In genomic region chr5:97541864-97542263, GRCh38 we compare ENCODE assay signal across 29 cellular contexts.
"Had no signal": no experiment of that assay in that cellular context is flagged by ENCODE, and none has a peak within 500 bp of the region (broad histone marks: within the 10 kb centered on the region; RNA-seq: fewer than 3 reads in every experiment).

No MANE protein-coding gene starts in this region.

- H3K36me3 Mint-ChIP-seq: naive B cell; naive thymus-derived CD8-positive, alpha-beta T cell; natural killer cell treated with Interleukin-12 subunit alpha and Interleukin-12 subunit beta and Interleukin-15 and Interleukin-18, amount 100 ng/mL, for 72 hours; stimulated activated effector memory CD8-positive, alpha-beta T cell treated with anti-CD3 and anti-CD28 coated beads, Interleukin-12 subunit alpha, Interleukin-12 subunit beta, amount 100 ng/mL, for 72 hours had no signal

- H3K4me3 ChIP-seq: ovary, psoas muscle, right lobe of liver, sigmoid colon, suprapubic skin, thoracic aorta, thyroid gland, tibial nerve, upper lobe of left lung, uterus had no signal

- H3K27me3 Mint-ChIP-seq: naive B cell; natural killer cell treated with Interleukin-12 subunit alpha and Interleukin-12 subunit beta and Interleukin-15 and Interleukin-18, amount 100 ng/mL, for 72 hours; stimulated activated naive CD8-positive, alpha-beta T cell treated with anti-CD3 and anti-CD28 coated beads, Interleukin-15, Interleukin-2, amounts not matched to agents 100 ng/mL and 50 ng/mL, for 24 hours had no signal

- ATAC-seq: naive thymus-derived CD8-positive, alpha-beta T cell; natural killer cell treated with Interleukin-12 subunit alpha and Interleukin-12 subunit beta and Interleukin-15 and Interleukin-18, amount 100 ng/mL, for 72 hours; psoas muscle; right cardiac atrium; right lobe of liver; stimulated activated effector memory CD8-positive, alpha-beta T cell treated with anti-CD3 and anti-CD28 coated beads, Interleukin-12 subunit alpha, Interleukin-12 subunit beta, amount 100 ng/mL, for 72 hours had no signal

- H3K27me3 ChIP-seq: ovary, right lobe of liver, sigmoid colon, suprapubic skin, thyroid gland, tibial nerve, upper lobe of left lung, uterus had no signal

- DNase-seq: naive B cell; nephron progenitor cell; occipital lobe; ovary; psoas muscle; right lobe of liver; sigmoid colon; small intestine; stimulated activated CD4-positive, alpha-beta T cell treated with anti-CD3 and anti-CD28 coated beads, Interleukin-15, amount 100 ng/mL, for 24 hours; stimulated activated CD4-positive, alpha-beta T cell treated with anti-CD3 and anti-CD28 coated beads, Interleukin-2, amount 100 ng/mL, for 24 hours; stimulated activated CD4-positive, alpha-beta T cell treated with anti-CD3 and anti-CD28 coated beads, Interleukin-2, amount 100 ng/mL, for 48 hours; stimulated activated CD4-positive, alpha-beta T cell treated with anti-CD3 and anti-CD28 coated beads, Interleukin-4, amount 100 ng/mL, for 24 hours; stimulated activated naive CD4-positive, alpha-beta T cell; substantia nigra; thyroid gland; trophoblast cell; uterus had no signal

- H3K9ac ChIP-seq: parathyroid adenoma had no signal

- H3K79me2 ChIP-seq: parathyroid adenoma had no signal

- H3K4me3 Mint-ChIP-seq: naive B cell; naive thymus-derived CD8-positive, alpha-beta T cell; natural killer cell treated with Interleukin-12 subunit alpha and Interleukin-12 subunit beta and Interleukin-15 and Interleukin-18, amount 100 ng/mL, for 72 hours; nephron progenitor cell; neural crest cell; stimulated activated effector memory CD8-positive, alpha-beta T cell treated with anti-CD3 and anti-CD28 coated beads, Interleukin-12 subunit alpha, Interleukin-12 subunit beta, amount 100 ng/mL, for 72 hours; stimulated activated naive CD8-positive, alpha-beta T cell treated with anti-CD3 and anti-CD28 coated beads, Interleukin-15, Interleukin-2, amounts not matched to agents 100 ng/mL and 50 ng/mL, for 24 hours had no signal

- FAIRE-seq: small intestine had no signal

- H3K4me1 ChIP-seq: parathyroid adenoma, psoas muscle, right lobe of liver, sigmoid colon, suprapubic skin, thyroid gland, tibial nerve, upper lobe of left lung, uterus had no signal

- H3K4me1 Mint-ChIP-seq: naive B cell; stimulated activated effector memory CD8-positive, alpha-beta T cell treated with anti-CD3 and anti-CD28 coated beads, Interleukin-12 subunit alpha, Interleukin-12 subunit beta, amount 100 ng/mL, for 72 hours had no signal

- H3K9me3 ChIP-seq: ovary, psoas muscle, right lobe of liver, sigmoid colon, suprapubic skin, thoracic aorta, thyroid gland, tibial nerve, upper lobe of left lung, uterus had no signal

- H2AFZ ChIP-seq: parathyroid adenoma had no signal

- H3K36me3 ChIP-seq: ovary, right lobe of liver, sigmoid colon, suprapubic skin, thoracic aorta, thyroid gland, tibial nerve, upper lobe of left lung, uterus had no signal

- H3K27ac ChIP-seq: ovary, parathyroid adenoma, psoas muscle, right lobe of liver, sigmoid colon, suprapubic skin, thoracic aorta, thyroid gland, tibial nerve, upper lobe of left lung, uterus had no signal

- H3K27ac Mint-ChIP-seq: naive B cell; naive thymus-derived CD8-positive, alpha-beta T cell; natural killer cell treated with Interleukin-12 subunit alpha and Interleukin-12 subunit beta and Interleukin-15 and Interleukin-18, amount 100 ng/mL, for 72 hours; nephron progenitor cell; progenitor cell of endocrine pancreas; stimulated activated effector memory CD8-positive, alpha-beta T cell treated with anti-CD3 and anti-CD28 coated beads, Interleukin-12 subunit alpha, Interleukin-12 subunit beta, amount 100 ng/mL, for 72 hours; stimulated activated naive CD8-positive, alpha-beta T cell treated with anti-CD3 and anti-CD28 coated beads, Interleukin-15, Interleukin-2, amounts not matched to agents 100 ng/mL and 50 ng/mL, for 24 hours had no signal

- H3K9me3 Mint-ChIP-seq: naive thymus-derived CD8-positive, alpha-beta T cell; natural killer cell treated with Interleukin-12 subunit alpha and Interleukin-12 subunit beta and Interleukin-15 and Interleukin-18, amount 100 ng/mL, for 72 hours; stimulated activated naive CD8-positive, alpha-beta T cell treated with anti-CD3 and anti-CD28 coated beads, Interleukin-15, Interleukin-2, amounts not matched to agents 100 ng/mL and 50 ng/mL, for 24 hours had no signal
